1 cellular context compared by ENCODE assay signal in genomic region chr22:41001722-41002122, GRCh38.
A peak's percentile ranks its signal among the peaks of the same experiment; 100 is the strongest.
TF ChIP-seq lines count a peak whose summit lies in the region.

No MANE protein-coding gene starts in this region.

TF ChIP-seq in K562, 482 proteins besides CTCF, POLR2A, EP300 and RAD21:
- no peak for TF ChIP-seq ILK (tag; IDR thresholded peaks at IDR 0.05; ENCODE audit: borderline replicate concordance, low read depth)
- no peak for TF ChIP-seq ZNF639 (CRISPR knock-in tag; conservative IDR thresholded peaks at IDR 0.05 in 1 of 2, IDR thresholded peaks at IDR 0.05 in 1 of 2)
- no peak for TF ChIP-seq PHB2 (IDR thresholded peaks at IDR 0.05; ENCODE audit: low read depth)
- no peak for TF ChIP-seq POLR3A (IDR thresholded peaks at IDR 0.05; ENCODE audit: borderline replicate concordance, extremely low read depth, insufficient read depth, insufficient read length)
- TF ChIP-seq ERF (CRISPR knock-in tag; IDR thresholded peaks at IDR 0.05) = no peak
- 0 out of 2 replicates have a peak, but pooled peaks have one; percentile 9 for TF ChIP-seq JUND (IDR thresholded peaks at IDR 0.05; ENCODE audit: borderline replicate concordance, low read depth, low read length)
- TF ChIP-seq JUND (tag; IDR thresholded peaks at IDR 0.05; ENCODE audit: borderline replicate concordance, low read depth, low read length) = no peak
- TF ChIP-seq RBM25 (IDR thresholded peaks at IDR 0.05; ENCODE audit: low read depth, low read length, severe bottlenecking) = no peak
- no peak for TF ChIP-seq PCBP1 (IDR thresholded peaks at IDR 0.05; ENCODE audit: low read depth, low read length, poor library complexity, severe bottlenecking)
- no peak for TF ChIP-seq MAFK (IDR thresholded peaks at IDR 0.05; ENCODE audit: low read length)
- TF ChIP-seq NFATC3 (IDR thresholded peaks at IDR 0.05) = no peak
- TF ChIP-seq ZNF780A (CRISPR knock-in tag; IDR thresholded peaks at IDR 0.05) = no peak
- no peak for TF ChIP-seq EGR1 (conservative IDR thresholded peaks at IDR 0.05)
- no peak for TF ChIP-seq SMARCA5 (IDR thresholded peaks at IDR 0.05)
- TF ChIP-seq CREM (IDR thresholded peaks at IDR 0.05; ENCODE audit: low read depth) = no peak
- TF ChIP-seq ZC3H11A (IDR thresholded peaks at IDR 0.05; ENCODE audit: low read depth, low read length) = no peak
- no peak for TF ChIP-seq FIP1L1 (IDR thresholded peaks at IDR 0.05; ENCODE audit: low read depth, low read length, poor library complexity, severe bottlenecking)
- no peak for TF ChIP-seq E4F1 (CRISPR knock-in tag; IDR thresholded peaks at IDR 0.05; ENCODE audit: borderline replicate concordance)
- TF ChIP-seq HNRNPL (IDR thresholded peaks at IDR 0.05; ENCODE audit: low read depth, low read length) = no peak
- no peak for TF ChIP-seq ATF6 (CRISPR knock-in tag; IDR thresholded peaks at IDR 0.05)
- TF ChIP-seq CUX1 (CRISPR knock-in tag; IDR thresholded peaks at IDR 0.05) = no peak
- 0 out of 2 replicates have a peak, but pooled peaks have one; percentile 16 for TF ChIP-seq FOSL1 (tag; conservative IDR thresholded peaks at IDR 0.05)
- TF ChIP-seq ADNP (tag; IDR thresholded peaks at IDR 0.05) = no peak
- TF ChIP-seq ATF3 (IDR thresholded peaks at IDR 0.05) = peak; percentile 7; the same call in 1 of the 2 replicates
- TF ChIP-seq ATF3 (CRISPR knock-in tag; conservative IDR thresholded peaks at IDR 0.05) = no peak
- peak; percentile 88 for TF ChIP-seq RFX1 (IDR thresholded peaks at IDR 0.05)
- no peak for TF ChIP-seq MAZ (CRISPR knock-in tag; conservative IDR thresholded peaks at IDR 0.05 in 1 of 2, IDR thresholded peaks at IDR 0.05 in 1 of 2)
- no peak for TF ChIP-seq ZNF707 (CRISPR knock-in tag; conservative IDR thresholded peaks at IDR 0.05)
- no peak for TF ChIP-seq TAF7 (tag; IDR thresholded peaks at IDR 0.05)
- no peak for TF ChIP-seq ZNF76 (CRISPR knock-in tag; IDR thresholded peaks at IDR 0.05; ENCODE audit: borderline replicate concordance)
- TF ChIP-seq EHMT2 (IDR thresholded peaks at IDR 0.05) = no peak
- no peak for TF ChIP-seq IRF9 (tag; IDR thresholded peaks at IDR 0.05)
- no peak for TF ChIP-seq HMG20B (CRISPR knock-in tag; IDR thresholded peaks at IDR 0.05)
- TF ChIP-seq ZNF133 (CRISPR knock-in tag; IDR thresholded peaks at IDR 0.05) = no peak
- TF ChIP-seq ZFX (CRISPR knock-in tag; IDR thresholded peaks at IDR 0.05) = no peak
- no peak for TF ChIP-seq CHD1 (IDR thresholded peaks at IDR 0.05; ENCODE audit: low read length)
- no peak for TF ChIP-seq ESRRB (CRISPR knock-in tag; IDR thresholded peaks at IDR 0.05; ENCODE audit: borderline replicate concordance)
- TF ChIP-seq NBN (IDR thresholded peaks at IDR 0.05; ENCODE audit: low read depth) = no peak
- TF ChIP-seq ZNF668 (CRISPR knock-in tag; IDR thresholded peaks at IDR 0.05) = no peak
- no peak for TF ChIP-seq UBTF (IDR thresholded peaks at IDR 0.05; ENCODE audit: borderline replicate concordance in 1 of 2, low read depth in 2 of 2, low read length in 2 of 2)
- TF ChIP-seq RFX7 (CRISPR knock-in tag; IDR thresholded peaks at IDR 0.05) = no peak
- no peak for TF ChIP-seq ZNF511 (CRISPR knock-in tag; IDR thresholded peaks at IDR 0.05)
- TF ChIP-seq ZBTB26 (CRISPR knock-in tag; IDR thresholded peaks at IDR 0.05) = no peak
- peak; percentile 57; the same call in 1 of the 2 replicates for TF ChIP-seq ZNF384 (IDR thresholded peaks at IDR 0.05; ENCODE audit: low read depth, low read length)
- no peak for TF ChIP-seq GMEB1 (CRISPR knock-in tag; IDR thresholded peaks at IDR 0.05)
- TF ChIP-seq CXXC5 (CRISPR knock-in tag; IDR thresholded peaks at IDR 0.05) = no peak
